14 cellular contexts compared by ENCODE assay signal in genomic region chr11:62128835-62129234, GRCh38.
"Had no signal": no experiment of that assay in that cellular context is flagged by ENCODE, and none has a peak within 500 bp of the region (broad histone marks: within the 10 kb centered on the region; RNA-seq: fewer than 3 reads in every experiment).

No MANE protein-coding gene starts in this region.

- H3K27me3 Mint-ChIP-seq: activated naive CD8-positive, alpha-beta T cell; naive thymus-derived CD4-positive, alpha-beta T cell; stimulated activated memory B cell treated with anti-CD40 and anti-IgM and Interleukin-4, amounts not matched to agents 10 μg/mL and 1 μg/mL and 100 μg/mL, for 72 hours had no signal

- H3K9me3 Mint-ChIP-seq: naive thymus-derived CD4-positive, alpha-beta T cell; stimulated activated memory B cell treated with anti-CD40 and anti-IgM and Interleukin-4, amounts not matched to agents 10 μg/mL and 1 μg/mL and 100 μg/mL, for 72 hours had no signal

- ATAC-seq: activated CD4-positive, CD25-positive, alpha-beta regulatory T cell treated with anti-CD3 and anti-CD28 coated beads, Interleukin-2, amount 50 U/mL, for 24 hours; foreskin keratinocyte; naive thymus-derived CD4-positive, alpha-beta T cell; right lobe of liver; stimulated activated memory B cell treated with anti-CD40 and anti-IgM and Interleukin-4, amounts not matched to agents 10 μg/mL and 1 μg/mL and 100 μg/mL, for 72 hours had no signal

- H3K27ac Mint-ChIP-seq: activated naive CD8-positive, alpha-beta T cell; naive thymus-derived CD4-positive, alpha-beta T cell; stimulated activated memory B cell treated with anti-CD40 and anti-IgM and Interleukin-4, amounts not matched to agents 10 μg/mL and 1 μg/mL and 100 μg/mL, for 72 hours had no signal

- H3K4me3 Mint-ChIP-seq: activated naive CD8-positive, alpha-beta T cell; naive thymus-derived CD4-positive, alpha-beta T cell; stimulated activated memory B cell treated with anti-CD40 and anti-IgM and Interleukin-4, amounts not matched to agents 10 μg/mL and 1 μg/mL and 100 μg/mL, for 72 hours had no signal

- DNase-seq: activated CD4-positive, alpha-beta T cell treated with anti-CD3 and anti-CD28 coated beads, Interleukin-2, amount 50 U/mL, for 1 hour; activated CD8-positive, alpha-beta memory T cell treated with anti-CD3 and anti-CD28 coated beads for 24 hours; activated gamma-delta T cell treated with Interleukin-2 at 50 U/mL for 16 hours; activated T-cell treated with anti-CD3 and anti-CD28 coated beads, Interleukin-2, amount 50 U/mL, for 48 hours; foreskin keratinocyte; mesenchymal stem cell; naive thymus-derived CD4-positive, alpha-beta T cell; nucleus accumbens; stimulated activated CD4-positive, alpha-beta T cell treated with anti-CD3 and anti-CD28 coated beads, Interleukin-4, amount 100 ng/mL, for 24 hours; testis had no signal
